8 cellular contexts compared by ENCODE assay signal in the genomic region with DNA sequence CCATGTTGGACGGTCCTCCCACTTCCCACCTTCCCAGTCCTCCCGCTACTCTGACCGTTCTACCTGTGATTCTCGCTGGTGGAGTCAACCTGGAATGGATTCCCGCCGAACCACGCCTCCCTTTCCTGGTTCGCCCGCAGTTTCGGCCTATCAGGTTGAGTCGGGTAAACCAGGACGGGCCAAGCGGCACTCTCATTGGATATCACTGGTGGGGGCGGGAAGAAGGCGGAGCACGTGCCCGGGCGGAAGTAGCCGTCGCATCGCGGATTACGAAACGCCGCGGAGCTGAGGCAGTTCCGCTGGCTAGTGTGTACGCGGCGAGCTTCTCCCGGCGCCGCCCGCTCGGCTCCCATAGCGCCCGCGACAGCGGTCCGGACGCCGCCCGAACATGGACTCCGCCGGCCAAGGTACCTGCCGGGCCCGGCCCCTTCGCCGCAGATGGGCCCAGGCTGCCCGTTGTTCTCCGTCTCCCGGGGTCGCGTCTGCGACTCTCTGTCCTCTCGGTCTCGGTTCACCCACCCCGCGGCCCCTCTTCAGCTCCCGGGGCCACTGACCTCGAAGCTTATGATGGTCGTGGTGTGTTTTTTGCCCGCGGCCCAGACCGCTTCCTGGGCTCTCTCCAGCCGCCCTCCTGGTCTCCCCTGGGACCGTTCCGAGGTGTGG. TPM values are rescaled to one million over a fixed set of nuclear protein-coding genes. Genes with fewer than 3 reads are reported as not detected.
A peak's percentile ranks its signal among the peaks of the same experiment; 100 is the strongest.
DNase-seq lines count a peak whose midpoint lies in the region; ATAC-seq, FAIRE-seq and TF ChIP-seq lines count a peak whose summit lies in the region.

Gene TPD52L2 (plus strand): TSS at position 293 of the 663 bp plus-strand sequence. CDS start 96 bp downstream, at position 389.

- H3K4me1 ChIP-seq in esophagus muscularis mucosa (peaks cover 25 to 64% (median 39%) of the 10 kb centered on the region in 4 donors), muscle layer of duodenum (ENCODE audit: control insufficient read depth in 1 of 2, insufficient read depth in 2 of 2, low read length in 2 of 2) (peaks cover 0 to 23% of the 10 kb centered on the region in 2 donors)

- no peaks in the 10 kb centered on the region for H3K9me3 Mint-ChIP-seq in activated T-cell treated with anti-CD3 and anti-CD28 coated beads, Interleukin-2, amount 50 U/mL, for 72 hours

- peaks cover 33% of the 10 kb centered on the region; the same call in 1 of the 2 replicates for H3K36me3 ChIP-seq in KOPT-K1 (ENCODE audit: insufficient read depth, low read length)
- H3K36me3 ChIP-seq in esophagus muscularis mucosa = peaks cover 21 to 43% (median 37%) of the 10 kb centered on the region in 4 donors
- H3K36me3 ChIP-seq in muscle layer of duodenum (ENCODE audit: control insufficient read depth in 1 of 2, insufficient read depth in 2 of 2, low read length in 2 of 2) = peaks cover 10 to 39% of the 10 kb centered on the region in 2 donors

- peak within 1 kb of the TSS; percentile 84 to 99 for H3K4me3 Mint-ChIP-seq in activated T-cell treated with anti-CD3 and anti-CD28 coated beads, Interleukin-2, amount 50 U/mL, for 72 hours

- H3K4me3 ChIP-seq in esophagus muscularis mucosa = peak within 1 kb of the TSS; percentile 76 to 97 (median 86)
- H3K4me3 ChIP-seq in muscle layer of duodenum (ENCODE audit: low read depth in 1 of 2, low read length in 2 of 2) = peak within 1 kb of the TSS; percentile 78 to 95

- TF ChIP-seq POLR2A in esophagus muscularis mucosa (IDR thresholded peaks at IDR 0.05; ENCODE audit: low read depth) = peak; percentile 96

- WGBS in esophagus muscularis mucosa = 0% methylated on average over 43 of the region's 68 CpGs

- peak; percentile 67 for ATAC-seq in GM21737 (IDR thresholded peaks at IDR 0.05; ENCODE audit: unreplicated experiment)
- ATAC-seq in activated T-cell treated with anti-CD3 and anti-CD28 coated beads, Interleukin-2, amount 50 U/mL, for 72 hours (replicated peaks in 1 of 2) = peak; percentile 87 to 88

- no peaks in the 10 kb centered on the region for H3K27me3 ChIP-seq in esophagus muscularis mucosa
- no peaks in the 10 kb centered on the region for H3K27me3 ChIP-seq in muscle layer of duodenum (ENCODE audit: low read depth, low read length)

- H3K27ac Mint-ChIP-seq in activated T-cell treated with anti-CD3 and anti-CD28 coated beads, Interleukin-2, amount 50 U/mL, for 72 hours = peak within 1 kb of the TSS; percentile 85

- peak in 1 of 3 experiments; percentile 19 for TF ChIP-seq CTCF in esophagus muscularis mucosa (IDR thresholded peaks at IDR 0.05)

- FAIRE-seq in RCC 7860 (lab: Jason Lieb, UNC) = peak; percentile 90

- H3K9me3 ChIP-seq in KOPT-K1 (ENCODE audit: insufficient read depth, low read length, poor library complexity, severe bottlenecking) = no peaks in the 10 kb centered on the region
- no peaks in the 10 kb centered on the region for H3K9me3 ChIP-seq in esophagus muscularis mucosa
- no peaks in the 10 kb centered on the region for H3K9me3 ChIP-seq in muscle layer of duodenum (ENCODE audit: control insufficient read depth in 1 of 2, low read length in 2 of 2)

- intact Hi-C loops in esophagus muscularis mucosa (cut with DNase I) = loop anchor here (5.0 kb wide), 1 partner anchor 78 kb away; no protein-coding TSS in a partner anchor

- peaks cover 5 to 10% of the 10 kb centered on the region in 2 donors for H3K36me3 Mint-ChIP-seq in activated T-cell treated with anti-CD3 and anti-CD28 coated beads, Interleukin-2, amount 50 U/mL, for 72 hours (ENCODE audit: insufficient read depth in 2 of 2)

- TF ChIP-seq EP300 in esophagus muscularis mucosa (IDR thresholded peaks at IDR 0.05) = no peak

- peaks cover 40% of the 10 kb centered on the region for H3K4me1 Mint-ChIP-seq in activated T-cell treated with anti-CD3 and anti-CD28 coated beads, Interleukin-2, amount 50 U/mL, for 72 hours (ENCODE audit: low read depth)

- DNase-seq in DMS53 treated with DMSO at 0.1 percent for 48 hours (lab: John Stamatoyannopoulos, UW; ENCODE audit: unreplicated experiment) = peak; percentile 99
- DNase-seq in RCC 7860 (ENCODE audit: low spot score) = peak; percentile 98
- DNase-seq in activated T-cell treated with anti-CD3 and anti-CD28 coated beads, Interleukin-2, amount 50 U/mL, for 72 hours = peak; percentile 97 to 98
- DNase-seq in esophagus muscularis mucosa (ENCODE audit: extremely low spot score) = peak; percentile 100
- DNase-seq in stimulated activated CD8-positive, alpha-beta memory T cell treated with anti-CD3 and anti-CD28 coated beads, Interleukin-7, amount 100 ng/mL, for 4 hours (ENCODE audit: low read depth in 2 of 2) = peak; percentile 95 to 96

- no peaks in the 10 kb centered on the region for H3K27me3 Mint-ChIP-seq in activated T-cell treated with anti-CD3 and anti-CD28 coated beads, Interleukin-2, amount 50 U/mL, for 72 hours (ENCODE audit: low read depth)

- peak within 1 kb of the TSS; percentile 70 for H3K27ac ChIP-seq in KOPT-K1 (ENCODE audit: low read depth, low read length, poor library complexity, severe bottlenecking)
- H3K27ac ChIP-seq in esophagus muscularis mucosa (replicated peaks in 1 of 4) = peak within 1 kb of the TSS; percentile 89 to 99 (median 96)
- H3K27ac ChIP-seq in muscle layer of duodenum (ENCODE audit: low read length) = peak within 1 kb of the TSS; percentile 92

RNA-seq across cellular contexts. Expression of gene TPD52L2, which starts in this region (rescaled TPM):
- total RNA-seq in activated T-cell treated with anti-CD3 and anti-CD28 coated beads, Interleukin-2, amount 50 U/mL, for 72 hours = 10 to 100 TPM; 71.5 to 76.8 TPM
- total RNA-seq in esophagus muscularis mucosa = 100 to 1,000 TPM; 110 to 162 (median 134) TPM

Comparison
In these comparisons a context has a peak if more than half of its experiments do, and no peak if none do; other contexts are left out.
1. Peak in every context shown above with its lines: DNase-seq, ATAC-seq, H3K4me3 ChIP-seq and H3K27ac ChIP-seq.